ENCODE assay signal across 2 cellular contexts in genomic region chr5:118681655-118682054, GRCh38.
TF ChIP-seq lines count a peak whose summit lies in the region.

No MANE protein-coding gene starts in this region.

TF ChIP-seq in liver, 16 proteins besides CTCF, POLR2A, EP300 and RAD21 (continued from another document):
- TF ChIP-seq, protein P1, sequence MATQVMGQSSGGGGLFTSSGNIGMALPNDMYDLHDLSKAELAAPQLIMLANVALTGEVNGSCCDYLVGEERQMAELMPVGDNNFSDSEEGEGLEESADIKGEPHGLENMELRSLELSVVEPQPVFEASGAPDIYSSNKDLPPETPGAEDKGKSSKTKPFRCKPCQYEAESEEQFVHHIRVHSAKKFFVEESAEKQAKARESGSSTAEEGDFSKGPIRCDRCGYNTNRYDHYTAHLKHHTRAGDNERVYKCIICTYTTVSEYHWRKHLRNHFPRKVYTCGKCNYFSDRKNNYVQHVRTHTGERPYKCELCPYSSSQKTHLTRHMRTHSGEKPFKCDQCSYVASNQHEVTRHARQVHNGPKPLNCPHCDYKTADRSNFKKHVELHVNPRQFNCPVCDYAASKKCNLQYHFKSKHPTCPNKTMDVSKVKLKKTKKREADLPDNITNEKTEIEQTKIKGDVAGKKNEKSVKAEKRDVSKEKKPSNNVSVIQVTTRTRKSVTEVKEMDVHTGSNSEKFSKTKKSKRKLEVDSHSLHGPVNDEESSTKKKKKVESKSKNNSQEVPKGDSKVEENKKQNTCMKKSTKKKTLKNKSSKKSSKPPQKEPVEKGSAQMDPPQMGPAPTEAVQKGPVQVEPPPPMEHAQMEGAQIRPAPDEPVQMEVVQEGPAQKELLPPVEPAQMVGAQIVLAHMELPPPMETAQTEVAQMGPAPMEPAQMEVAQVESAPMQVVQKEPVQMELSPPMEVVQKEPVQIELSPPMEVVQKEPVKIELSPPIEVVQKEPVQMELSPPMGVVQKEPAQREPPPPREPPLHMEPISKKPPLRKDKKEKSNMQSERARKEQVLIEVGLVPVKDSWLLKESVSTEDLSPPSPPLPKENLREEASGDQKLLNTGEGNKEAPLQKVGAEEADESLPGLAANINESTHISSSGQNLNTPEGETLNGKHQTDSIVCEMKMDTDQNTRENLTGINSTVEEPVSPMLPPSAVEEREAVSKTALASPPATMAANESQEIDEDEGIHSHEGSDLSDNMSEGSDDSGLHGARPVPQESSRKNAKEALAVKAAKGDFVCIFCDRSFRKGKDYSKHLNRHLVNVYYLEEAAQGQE (IDR thresholded peaks at IDR 0.05): no peak
- no peak for TF ChIP-seq GABPA (IDR thresholded peaks at IDR 0.05 in 1 of 2, conservative IDR thresholded peaks at IDR 0.05 in 1 of 2)

TF ChIP-seq in HepG2, 621 proteins besides CTCF, POLR2A, EP300 and RAD21 (continued from another document):
- TF ChIP-seq, protein P2, sequence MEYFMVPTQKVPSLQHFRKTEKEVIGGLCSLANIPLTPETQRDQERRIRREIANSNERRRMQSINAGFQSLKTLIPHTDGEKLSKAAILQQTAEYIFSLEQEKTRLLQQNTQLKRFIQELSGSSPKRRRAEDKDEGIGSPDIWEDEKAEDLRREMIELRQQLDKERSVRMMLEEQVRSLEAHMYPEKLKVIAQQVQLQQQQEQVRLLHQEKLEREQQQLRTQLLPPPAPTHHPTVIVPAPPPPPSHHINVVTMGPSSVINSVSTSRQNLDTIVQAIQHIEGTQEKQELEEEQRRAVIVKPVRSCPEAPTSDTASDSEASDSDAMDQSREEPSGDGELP (IDR thresholded peaks at IDR 0.05; ENCODE audit: borderline replicate concordance, low read depth): no peak
- TF ChIP-seq MED13 (CRISPR knock-in tag; IDR thresholded peaks at IDR 0.05): no peak
- no peak for TF ChIP-seq CBX2 (IDR thresholded peaks at IDR 0.05; ENCODE audit: low read depth, low read length)
- TF ChIP-seq CBX2 (CRISPR knock-in tag; IDR thresholded peaks at IDR 0.05; ENCODE audit: low read depth): no peak
- TF ChIP-seq AGO1 (IDR thresholded peaks at IDR 0.05; ENCODE audit: low read depth, low read length, poor library complexity, severe bottlenecking): no peak
- TF ChIP-seq HCFC1 (IDR thresholded peaks at IDR 0.05; ENCODE audit: low read depth, low read length): no peak
- TF ChIP-seq JUND (CRISPR knock-in tag; IDR thresholded peaks at IDR 0.05): no peak
